Comparison of ENCODE assay signal across 1 cellular context in genomic region chr13:50867641-50867952, GRCh38.
TF ChIP-seq lines count a peak whose summit lies in the region.

No MANE protein-coding gene starts in this region.

TF ChIP-seq in GM23338, 12 proteins besides CTCF, POLR2A, EP300 and RAD21 (continued from another document):
- TF ChIP-seq ETS1 (IDR thresholded peaks at IDR 0.05) (no peak), ZNF114 (CRISPR knock-in tag; IDR thresholded peaks at IDR 0.05) (no peak), STAT1 (IDR thresholded peaks at IDR 0.05; ENCODE audit: unreplicated experiment) (no peak), ZNF331 (CRISPR knock-in tag; IDR thresholded peaks at IDR 0.05; ENCODE audit: low read depth) (no peak)
